ENCODE assay signal across 17 cellular contexts in genomic region chr6:143555582-143555981, GRCh38.
DNase-seq lines count a peak whose midpoint lies in the region; ATAC-seq lines count a peak whose summit lies in the region.
"Had no signal": no experiment of that assay in that cellular context is flagged by ENCODE, and none has a peak within 500 bp of the region (broad histone marks: within the 10 kb centered on the region; RNA-seq: fewer than 3 reads in every experiment).

No MANE protein-coding gene starts in this region.

- H3K9ac ChIP-seq in endocrine pancreas (ENCODE audit: control insufficient read depth, insufficient read depth, low read length), result no peak overlapping the region
- H3K9ac ChIP-seq: neural progenitor cell had no signal

- no peaks in the 10 kb centered on the region for H3K36me3 ChIP-seq in endocrine pancreas (ENCODE audit: control insufficient read depth, insufficient read depth, low read length)
- H3K36me3 ChIP-seq: neural progenitor cell, SJSA1 had no signal

- no peak for ATAC-seq in stimulated activated naive CD8-positive, alpha-beta T cell treated with anti-CD3 and anti-CD28 coated beads, Interleukin-15, amount 100 ng/mL, for 72 hours
- no peak for ATAC-seq in HG02884 (IDR thresholded peaks at IDR 0.05; ENCODE audit: unreplicated experiment)
- ATAC-seq: foreskin keratinocyte had no signal

- no peaks in the 10 kb centered on the region for H3K9me3 Mint-ChIP-seq in activated naive CD4-positive, alpha-beta T cell treated with anti-CD3 and anti-CD28 coated beads, Interleukin-2, amount 50 U/mL, for 24 hours
- no peaks in the 10 kb centered on the region for H3K9me3 Mint-ChIP-seq in T-helper 2 cell treated with Interferon-gamma antibody and Interleukin-4, amounts not matched to agents 5 μg/mL and 100 μg/mL, for 36 hours
- no peaks in the 10 kb centered on the region for H3K9me3 Mint-ChIP-seq in stimulated activated naive CD8-positive, alpha-beta T cell treated with anti-CD3 and anti-CD28 coated beads, Interleukin-15, amount 100 ng/mL, for 72 hours
- H3K9me3 Mint-ChIP-seq: neural progenitor cell had no signal

- no peaks in the 10 kb centered on the region for H3K4me1 ChIP-seq in endocrine pancreas (ENCODE audit: control insufficient read depth, insufficient read depth, low read length)
- H3K4me1 ChIP-seq: foreskin keratinocyte, neural progenitor cell, testis had no signal

- no peak for DNase-seq in activated naive CD4-positive, alpha-beta T cell treated with Interleukin-2 at 50 U/mL for 16 hours
- DNase-seq in T-helper 2 cell treated with Interferon-gamma antibody and Interleukin-4, amounts not matched to agents 5 μg/mL and 100 μg/mL, for 36 hours (ENCODE audit: low spot score), result no peak
- DNase-seq in stimulated activated naive CD8-positive, alpha-beta T cell treated with anti-CD3 and anti-CD28 coated beads, Interleukin-15, amount 100 ng/mL, for 72 hours, result no peak
- no peak for DNase-seq in SKM-1 (lab: John Stamatoyannopoulos, UW; ENCODE audit: unreplicated experiment)
- DNase-seq in activated CD4-positive, CD25-positive, alpha-beta regulatory T cell (lab: John Stamatoyannopoulos, UW), result no peak
- DNase-seq: DMS 273 treated with DMSO at 0.1 percent for 48 hours, foreskin keratinocyte, KG1, NCI-H1105, NCI-H345, retina, testis had no signal

- H3K27me3 Mint-ChIP-seq in activated naive CD4-positive, alpha-beta T cell treated with anti-CD3 and anti-CD28 coated beads, Interleukin-2, amount 50 U/mL, for 24 hours, result no peaks in the 10 kb centered on the region
- H3K27me3 Mint-ChIP-seq in T-helper 2 cell treated with Interferon-gamma antibody and Interleukin-4, amounts not matched to agents 5 μg/mL and 100 μg/mL, for 36 hours (ENCODE audit: low read depth), result no peaks in the 10 kb centered on the region
- H3K27me3 Mint-ChIP-seq in stimulated activated naive CD8-positive, alpha-beta T cell treated with anti-CD3 and anti-CD28 coated beads, Interleukin-15, amount 100 ng/mL, for 72 hours, result no peaks in the 10 kb centered on the region

- H3K4me1 Mint-ChIP-seq in activated naive CD4-positive, alpha-beta T cell treated with anti-CD3 and anti-CD28 coated beads, Interleukin-2, amount 50 U/mL, for 24 hours, result peaks cover 49% of the 10 kb centered on the region
- peaks cover 57% of the 10 kb centered on the region for H3K4me1 Mint-ChIP-seq in T-helper 2 cell treated with Interferon-gamma antibody and Interleukin-4, amounts not matched to agents 5 μg/mL and 100 μg/mL, for 36 hours (ENCODE audit: low read depth)
- H3K4me1 Mint-ChIP-seq in stimulated activated naive CD8-positive, alpha-beta T cell treated with anti-CD3 and anti-CD28 coated beads, Interleukin-15, amount 100 ng/mL, for 72 hours, result peaks cover 32% of the 10 kb centered on the region

- peak overlapping the region; percentile 71 for H3K4me3 Mint-ChIP-seq in activated naive CD4-positive, alpha-beta T cell treated with anti-CD3 and anti-CD28 coated beads, Interleukin-2, amount 50 U/mL, for 24 hours
- peak overlapping the region; percentile 65 for H3K4me3 Mint-ChIP-seq in T-helper 2 cell treated with Interferon-gamma antibody and Interleukin-4, amounts not matched to agents 5 μg/mL and 100 μg/mL, for 36 hours
- H3K4me3 Mint-ChIP-seq in stimulated activated naive CD8-positive, alpha-beta T cell treated with anti-CD3 and anti-CD28 coated beads, Interleukin-15, amount 100 ng/mL, for 72 hours, result peak overlapping the region; percentile 65 to 70
- H3K4me3 Mint-ChIP-seq: neural progenitor cell had no signal

- H3K36me3 Mint-ChIP-seq in activated naive CD4-positive, alpha-beta T cell treated with anti-CD3 and anti-CD28 coated beads, Interleukin-2, amount 50 U/mL, for 24 hours, result peaks cover 2% of the 10 kb centered on the region
- peaks cover 7% of the 10 kb centered on the region for H3K36me3 Mint-ChIP-seq in T-helper 2 cell treated with Interferon-gamma antibody and Interleukin-4, amounts not matched to agents 5 μg/mL and 100 μg/mL, for 36 hours (ENCODE audit: low read depth)

- H3K27me3 ChIP-seq in endocrine pancreas (ENCODE audit: control insufficient read depth, insufficient read depth, low read length), result no peaks in the 10 kb centered on the region
- H3K27me3 ChIP-seq: foreskin keratinocyte, neural progenitor cell, SJSA1, testis had no signal

- peak overlapping the region; percentile 75 for H3K27ac Mint-ChIP-seq in activated naive CD4-positive, alpha-beta T cell treated with anti-CD3 and anti-CD28 coated beads, Interleukin-2, amount 50 U/mL, for 24 hours
- peak overlapping the region; percentile 57 for H3K27ac Mint-ChIP-seq in T-helper 2 cell treated with Interferon-gamma antibody and Interleukin-4, amounts not matched to agents 5 μg/mL and 100 μg/mL, for 36 hours
- H3K27ac Mint-ChIP-seq in stimulated activated naive CD8-positive, alpha-beta T cell treated with anti-CD3 and anti-CD28 coated beads, Interleukin-15, amount 100 ng/mL, for 72 hours, result no peak overlapping the region

- no peaks in the 10 kb centered on the region for H3K9me3 ChIP-seq in endocrine pancreas (ENCODE audit: control insufficient read depth, low read length)
- H3K9me3 ChIP-seq: SJSA1, testis had no signal

- H3K4me3 ChIP-seq in endocrine pancreas (ENCODE audit: control insufficient read depth, insufficient read depth, low read length), result peak overlapping the region; percentile 81
- H3K4me3 ChIP-seq: neural progenitor cell, SJSA1, testis had no signal

Comparison
In these comparisons a context has a peak if more than half of its experiments do, and no peak if none do; other contexts are left out.
1. H3K27ac Mint-ChIP-seq: peak in activated naive CD4-positive, alpha-beta T cell treated with anti-CD3 and anti-CD28 coated beads, Interleukin-2, amount 50 U/mL, for 24 hours (single experiment) and T-helper 2 cell treated with Interferon-gamma antibody and Interleukin-4, amounts not matched to agents 5 μg/mL and 100 μg/mL, for 36 hours (single experiment); none in stimulated activated naive CD8-positive, alpha-beta T cell treated with anti-CD3 and anti-CD28 coated beads, Interleukin-15, amount 100 ng/mL, for 72 hours (0 of 2).
2. Peak in every context shown above with its lines, with median percentiles within 50 percentile points of each other: H3K4me3 Mint-ChIP-seq.